ENCODE assay signal across 30 cellular contexts in the genomic region with DNA sequence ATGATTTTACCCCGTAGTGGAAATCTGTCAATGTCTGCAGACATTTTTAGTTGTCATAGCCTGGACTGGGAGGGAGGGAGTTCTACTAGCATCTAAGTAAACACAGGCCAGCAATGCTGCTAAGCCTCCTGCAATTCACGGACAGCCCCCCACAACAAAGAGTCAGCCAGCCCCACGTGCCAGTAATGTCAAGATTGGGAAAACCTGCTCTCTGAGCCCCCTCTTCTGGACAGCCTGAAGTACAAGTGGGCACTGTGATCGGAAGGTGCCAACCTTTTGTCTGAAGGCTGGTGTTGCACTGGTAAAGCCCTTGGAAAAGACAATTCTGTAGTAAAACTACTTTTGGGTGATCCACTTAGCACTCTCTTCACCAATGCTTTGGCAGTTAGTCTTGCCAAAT.
"Had no signal": no experiment of that assay in that cellular context is flagged by ENCODE, and none has a peak within 500 bp of the region (broad histone marks: within the 10 kb centered on the region; RNA-seq: fewer than 3 reads in every experiment).

No MANE protein-coding gene starts in this region.

- H3K4me2 ChIP-seq: hepatocyte had no signal

- H2AFZ ChIP-seq: hepatocyte had no signal

- H3K27me3 ChIP-seq: gastroesophageal sphincter, hepatocyte, pancreas, sigmoid colon, uterus had no signal

- DNase-seq: activated CD4-positive, alpha-beta memory T cell treated with anti-CD3 and anti-CD28 coated beads, Interleukin-2, amount 10 ng/mL, durations not matched to agents 7 days and 5 days; activated CD4-positive, alpha-beta T cell treated with anti-CD3 and anti-CD28 coated beads, Interleukin-2, amount 10 ng/mL, durations not matched to agents 7 days and 5 days; activated CD4-positive, CD25-positive, alpha-beta regulatory T cell treated with anti-CD3 and anti-CD28 coated beads, Interleukin-2, amount 50 U/mL, for 72 hours; activated CD8-positive, alpha-beta memory T cell treated with anti-CD3 and anti-CD28 coated beads, Interleukin-2, amount 50 U/mL, for 48 hours; activated gamma-delta T cell; activated naive CD4-positive, alpha-beta T cell treated with anti-CD3 and anti-CD28 coated beads, Interleukin-2, amount 50 U/mL, for 16 hours; activated T-cell treated with anti-CD3 and anti-CD28 coated beads, Interleukin-2, amount 50 U/mL, for 24 hours; amniotic stem cell; cortex of kidney; effector memory CD8-positive, alpha-beta T cell; left colon; naive B cell; nephron progenitor cell; pancreas; retina; sigmoid colon; small intestine; stimulated activated CD4-positive, alpha-beta T cell treated with anti-CD3 and anti-CD28 coated beads, Interleukin-4, amount 100 ng/mL, for 24 hours; stimulated activated naive CD8-positive, alpha-beta T cell treated with anti-CD3 and anti-CD28 coated beads, Interleukin-15, amount 100 ng/mL, for 72 hours; substantia nigra; T1000; uterus; WERI-Rb-1 had no signal

- FAIRE-seq: astrocyte, endothelial cell of umbilical vein, keratinocyte, pancreas, small intestine had no signal

- H3K4me3 ChIP-seq: gastroesophageal sphincter, hepatocyte, pancreas, prostate gland, sigmoid colon, uterus had no signal

- H3K27ac ChIP-seq: gastroesophageal sphincter, hepatocyte, pancreas, prostate gland, sigmoid colon, uterus, WERI-Rb-1 had no signal

- H3K4me1 ChIP-seq: prostate gland, sigmoid colon, uterus had no signal

- ATAC-seq: effector memory CD8-positive, alpha-beta T cell; gastroesophageal sphincter; left colon; stimulated activated memory B cell treated with anti-CD40 and anti-IgM and Interleukin-4, amounts not matched to agents 10 μg/mL and 1 μg/mL and 100 μg/mL, for 72 hours; stimulated activated naive CD8-positive, alpha-beta T cell treated with anti-CD3 and anti-CD28 coated beads, Interleukin-15, amount 100 ng/mL, for 72 hours had no signal

- H3K36me3 ChIP-seq: gastroesophageal sphincter, pancreas, prostate gland, sigmoid colon, uterus, WERI-Rb-1 had no signal

- H3K79me2 ChIP-seq: hepatocyte had no signal

- H3K9me3 ChIP-seq: gastroesophageal sphincter, pancreas, prostate gland, sigmoid colon, uterus had no signal
